ENCODE assay signal across 25 cellular contexts in the genomic region with DNA sequence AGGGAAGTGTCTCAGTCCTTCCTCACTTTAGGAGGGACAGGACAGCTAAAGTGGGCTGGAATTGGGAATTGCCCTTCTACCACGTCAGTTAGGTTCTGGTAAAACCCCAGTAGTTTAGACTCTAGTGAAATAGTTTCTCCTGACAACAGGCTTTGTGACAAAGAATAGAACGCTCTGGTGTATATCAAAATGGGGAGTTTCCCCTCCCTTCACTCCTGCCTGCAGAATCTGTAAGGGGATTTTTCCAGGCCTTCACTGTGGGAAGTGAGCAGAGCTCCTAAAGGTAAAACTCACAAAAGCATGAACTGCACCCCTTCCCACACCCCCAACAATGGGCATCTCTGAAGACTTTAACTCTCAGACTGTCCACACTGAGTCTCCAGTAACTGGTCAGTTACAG.
"Had no signal": no experiment of that assay in that cellular context is flagged by ENCODE, and none has a peak within 500 bp of the region (broad histone marks: within the 10 kb centered on the region; RNA-seq: fewer than 3 reads in every experiment).

No MANE protein-coding gene starts in this region.

- DNase-seq: activated CD4-positive, alpha-beta memory T cell treated with anti-CD3 and anti-CD28 coated beads, Interleukin-2, amount 10 ng/mL, durations not matched to agents 7 days and 5 days; activated CD4-positive, alpha-beta T cell treated with anti-CD3 and anti-CD28 coated beads for 36 hours; activated CD4-positive, alpha-beta T cell treated with anti-CD3 and anti-CD28 coated beads, Interleukin-2, amount 10 ng/mL, durations not matched to agents 24 days and 14 days; activated CD4-positive, CD25-positive, alpha-beta regulatory T cell; activated CD4-positive, CD25-positive, alpha-beta regulatory T cell treated with anti-CD3 and anti-CD28 coated beads, Interleukin-2, amount 50 U/mL, for 72 hours; activated CD8-positive, alpha-beta memory T cell treated with anti-CD3 and anti-CD28 coated beads, Interleukin-2, amount 50 U/mL, for 48 hours; activated gamma-delta T cell; activated naive CD4-positive, alpha-beta T cell treated with anti-CD3 and anti-CD28 coated beads, Interleukin-2, amount 50 U/mL, for 16 hours; activated naive CD4-positive, alpha-beta T cell treated with Interleukin-2 at 50 U/mL for 16 hours; activated T-cell treated with anti-CD3 and anti-CD28 coated beads for 4 hours; activated T-cell treated with anti-CD3 and anti-CD28 coated beads, Interleukin-2, amount 50 U/mL, for 24 hours; activated T-cell treated with anti-CD3 and anti-CD28 coated beads, Interleukin-2, amount 50 U/mL, for 72 hours; amniotic stem cell; anterior cingulate cortex; brain microvascular endothelial cell; dorsolateral prefrontal cortex; effector memory CD4-positive, alpha-beta T cell; erythroblast; foreskin keratinocyte; gastrocnemius medialis; glutamatergic neuron; heart left ventricle; T1000 had no signal

- H3K4me1 ChIP-seq: esophagus muscularis mucosa, foreskin keratinocyte, gastrocnemius medialis, heart left ventricle had no signal

- H3K27ac ChIP-seq: brain microvascular endothelial cell, coronary artery, dorsolateral prefrontal cortex, esophagus muscularis mucosa, foreskin keratinocyte, gastrocnemius medialis, heart left ventricle had no signal

- H3K27me3 ChIP-seq: brain microvascular endothelial cell, esophagus muscularis mucosa, foreskin keratinocyte, gastrocnemius medialis, heart left ventricle had no signal

- ATAC-seq: activated CD4-positive, alpha-beta T cell treated with anti-CD3 and anti-CD28 coated beads for 36 hours; activated T-cell treated with anti-CD3 and anti-CD28 coated beads, Interleukin-2, amount 50 U/mL, for 72 hours; foreskin keratinocyte; gastrocnemius medialis; heart left ventricle had no signal

- H3K9me3 ChIP-seq: gastrocnemius medialis had no signal

- H3K36me3 ChIP-seq: brain microvascular endothelial cell, esophagus muscularis mucosa, gastrocnemius medialis, heart left ventricle had no signal

- H3K4me3 ChIP-seq: coronary artery, dorsolateral prefrontal cortex, esophagus muscularis mucosa, gastrocnemius medialis, heart left ventricle had no signal
